16 cellular contexts compared by ENCODE assay signal in the genomic region with DNA sequence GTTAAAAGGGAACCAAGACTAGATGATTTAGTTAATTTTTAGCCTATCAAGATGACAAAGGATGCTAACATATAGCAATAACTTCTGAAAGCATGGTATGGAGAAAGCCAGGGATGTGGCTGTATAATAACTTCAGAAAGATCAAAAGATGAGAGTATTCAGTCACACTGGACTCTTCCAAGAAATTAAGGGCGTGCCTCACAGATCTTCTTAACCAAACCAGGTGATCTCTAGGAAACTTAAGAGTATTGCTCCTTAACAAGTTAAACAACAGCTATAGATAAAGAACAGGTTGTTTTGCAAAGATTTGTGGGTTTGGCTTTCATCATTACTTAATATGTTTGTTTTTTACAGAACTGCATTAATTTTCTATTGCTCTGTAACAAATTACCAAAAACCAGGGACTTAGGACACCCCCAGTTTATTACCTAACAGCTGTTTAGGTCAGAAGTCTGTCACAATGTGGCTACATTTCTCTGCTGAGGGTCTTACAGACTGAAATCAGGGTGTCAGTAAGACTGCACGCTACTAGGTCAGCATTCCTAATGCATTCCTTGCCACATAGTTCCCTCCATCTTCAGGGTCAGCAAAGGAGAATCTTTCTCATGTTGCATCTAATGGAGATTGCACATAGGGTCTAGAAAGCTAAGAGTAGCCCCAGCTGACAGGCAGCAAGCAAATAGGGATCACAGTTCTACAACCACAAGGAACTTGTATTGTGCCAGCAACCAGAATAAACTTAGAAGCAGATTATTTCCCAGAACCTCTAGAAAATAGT.
A peak's percentile ranks its signal among the peaks of the same experiment; 100 is the strongest.
DNase-seq lines count a peak whose midpoint lies in the region; ATAC-seq and TF ChIP-seq lines count a peak whose summit lies in the region.
"Had no signal": no experiment of that assay in that cellular context is flagged by ENCODE, and none has a peak within 500 bp of the region (broad histone marks: within the 10 kb centered on the region; RNA-seq: fewer than 3 reads in every experiment).

No MANE protein-coding gene starts in this region.

- H3K9me3 Mint-ChIP-seq in CD4-positive, CD25-positive, alpha-beta regulatory T cell: peaks cover 0 to 7% (median 3%) of the 10 kb centered on the region in 7 donors
- peaks cover 11% of the 10 kb centered on the region for H3K9me3 Mint-ChIP-seq in activated CD8-positive, alpha-beta T cell treated with anti-CD3 and anti-CD28 coated beads, Interleukin-2, amount 10 ng/mL, durations not matched to agents 7 days and 5 days (ENCODE audit: insufficient read depth)
- H3K9me3 Mint-ChIP-seq: HFFc6 had no signal

- H3K4ac ChIP-seq in neuronal stem cell (ENCODE audit: low read length): no peak overlapping the region

- TF ChIP-seq CTCF in choroid plexus epithelial cell (conservative IDR thresholded peaks at IDR 0.05; ENCODE audit: low read depth, low read length): no peak
- no peak for TF ChIP-seq CTCF in spleen (IDR thresholded peaks at IDR 0.05 in 8 of 11, conservative IDR thresholded peaks at IDR 0.05 in 3 of 11)

- H2BK120ac ChIP-seq in neuronal stem cell (ENCODE audit: low read depth, low read length): no peak overlapping the region

- no peak overlapping the region for H2AFZ ChIP-seq in neuronal stem cell (ENCODE audit: low read length)

- H3K4me1 Mint-ChIP-seq in CD4-positive, CD25-positive, alpha-beta regulatory T cell: peaks cover 15 to 30% (median 26%) of the 10 kb centered on the region in 4 donors
- H3K4me1 Mint-ChIP-seq in T-helper 17 cell: peaks cover 19% of the 10 kb centered on the region
- peaks cover 8% of the 10 kb centered on the region for H3K4me1 Mint-ChIP-seq in activated CD8-positive, alpha-beta T cell treated with anti-CD3 and anti-CD28 coated beads, Interleukin-2, amount 10 ng/mL, durations not matched to agents 7 days and 5 days (ENCODE audit: low read depth)

- intact Hi-C loops in spleen (cut with DNase I; ENCODE audit: low total_unique reads): no loop called here

- H3K4me3 Mint-ChIP-seq in CD4-positive, CD25-positive, alpha-beta regulatory T cell: no peak overlapping the region
- H3K4me3 Mint-ChIP-seq in T-helper 17 cell: no peak overlapping the region
- no peak overlapping the region for H3K4me3 Mint-ChIP-seq in activated CD8-positive, alpha-beta T cell treated with anti-CD3 and anti-CD28 coated beads, Interleukin-2, amount 10 ng/mL, durations not matched to agents 7 days and 5 days
- H3K4me3 Mint-ChIP-seq: HFFc6 had no signal

- H3K36me3 Mint-ChIP-seq in CD4-positive, CD25-positive, alpha-beta regulatory T cell: peaks cover 41% of the 10 kb centered on the region
- peaks cover 6% of the 10 kb centered on the region for H3K36me3 Mint-ChIP-seq in T-helper 17 cell (ENCODE audit: low read depth)
- peaks cover 15% of the 10 kb centered on the region for H3K36me3 Mint-ChIP-seq in activated CD8-positive, alpha-beta T cell treated with anti-CD3 and anti-CD28 coated beads, Interleukin-2, amount 10 ng/mL, durations not matched to agents 7 days and 5 days (ENCODE audit: low read depth)

- H3K27ac Mint-ChIP-seq in CD4-positive, CD25-positive, alpha-beta regulatory T cell: peak overlapping the region in 2 of 3 donors; percentile 33 to 81
- H3K27ac Mint-ChIP-seq in T-helper 17 cell: peak overlapping the region; percentile 8
- H3K27ac Mint-ChIP-seq in activated CD8-positive, alpha-beta T cell treated with anti-CD3 and anti-CD28 coated beads, Interleukin-2, amount 10 ng/mL, durations not matched to agents 7 days and 5 days: no peak overlapping the region
- H3K27ac Mint-ChIP-seq: HFFc6 had no signal

- H3K9me3 ChIP-seq in CD4-positive, CD25-positive, alpha-beta regulatory T cell (ENCODE audit: control insufficient read depth in 2 of 2, low read length in 2 of 2): peaks cover 4 to 7% of the 10 kb centered on the region in 2 experiments
- H3K9me3 ChIP-seq in T-helper 17 cell (ENCODE audit: control insufficient read depth, low read length, poor library complexity, severe bottlenecking) (peaks cover 4% of the 10 kb centered on the region), neuronal stem cell (replicated peaks in 1 of 2; ENCODE audit: control insufficient read depth in 2 of 2, insufficient read depth in 1 of 2, low read depth in 1 of 2, low read length in 2 of 2) (peaks cover 0 to 4% of the 10 kb centered on the region in 2 donors), spleen (peaks cover 0 to 12% (median 7%) of the 10 kb centered on the region in 8 donors)

- peaks cover 12% of the 10 kb centered on the region for H3K36me3 ChIP-seq in CD4-positive, CD25-positive, alpha-beta regulatory T cell (ENCODE audit: control insufficient read depth, insufficient read depth, low read length)
- H3K36me3 ChIP-seq in neuronal stem cell (replicated peaks in 1 of 2; ENCODE audit: control insufficient read depth in 2 of 2, insufficient read depth in 2 of 2, low read length in 2 of 2) (peaks cover 0 to 4% of the 10 kb centered on the region in 2 donors), spleen (peaks cover 0 to 42% (median 5%) of the 10 kb centered on the region in 6 donors)

- no peak overlapping the region for H3K9ac ChIP-seq in neuronal stem cell (ENCODE audit: low read depth, low read length, poor library complexity)
- H3K9ac ChIP-seq: BLaER1 had no signal

- H3K27me3 Mint-ChIP-seq in CD4-positive, CD25-positive, alpha-beta regulatory T cell: no peaks in the 10 kb centered on the region
- no peaks in the 10 kb centered on the region for H3K27me3 Mint-ChIP-seq in T-helper 17 cell
- no peaks in the 10 kb centered on the region for H3K27me3 Mint-ChIP-seq in activated CD8-positive, alpha-beta T cell treated with anti-CD3 and anti-CD28 coated beads, Interleukin-2, amount 10 ng/mL, durations not matched to agents 7 days and 5 days (ENCODE audit: low read depth)

- TF ChIP-seq POLR2A in spleen (IDR thresholded peaks at IDR 0.05): no peak

- H2BK12ac ChIP-seq in neuronal stem cell (ENCODE audit: low read length): no peak overlapping the region

- CTCF ChIA-PET in activated CD8-positive, alpha-beta T cell treated with anti-CD3 and anti-CD28 coated beads, Interleukin-2, amount 10 ng/mL, durations not matched to agents 7 days and 5 days (lab: Charles Lee): no interaction called here

- peak overlapping the region; percentile 21 for H3K14ac ChIP-seq in neuronal stem cell (ENCODE audit: low read length)

- H3K4me2 ChIP-seq in neuronal stem cell (ENCODE audit: insufficient read depth, low read length, poor library complexity, severe bottlenecking): no peak overlapping the region
- H3K4me2 ChIP-seq: A549, BLaER1 had no signal

- no peaks in the 10 kb centered on the region for H3K4me1 ChIP-seq in CD4-positive, CD25-positive, alpha-beta regulatory T cell (ENCODE audit: control insufficient read depth, insufficient read depth, low read length, poor library complexity, severe bottlenecking)
- peaks cover 0 to 6% of the 10 kb centered on the region in 2 donors for H3K4me1 ChIP-seq in neuronal stem cell (ENCODE audit: control insufficient read depth in 2 of 2, insufficient read depth in 1 of 2, low read depth in 1 of 2, low read length in 2 of 2)
- H3K4me1 ChIP-seq in spleen: no peaks in the 10 kb centered on the region
- H3K4me1 ChIP-seq: BLaER1 had no signal

- DNase-seq in CD4-positive, CD25-positive, alpha-beta regulatory T cell: peak in 1 of 3 donors; percentile 88
- DNase-seq in T-helper 17 cell: no peak
- DNase-seq in choroid plexus epithelial cell (ENCODE audit: low read depth): peak; percentile 47
- DNase-seq in neuronal stem cell (ENCODE audit: low spot score): no peak
- DNase-seq in activated CD8-positive, alpha-beta T cell treated with anti-CD3 and anti-CD28 coated beads, Interleukin-2, amount 10 ng/mL, durations not matched to agents 7 days and 5 days: no peak
- no peak for DNase-seq in spleen
- DNase-seq in activated CD4-positive, CD25-positive, alpha-beta regulatory T cell (lab: John Stamatoyannopoulos, UW): no peak
- no peak for DNase-seq in AG08395 (ENCODE audit: low spot score)
- DNase-seq: AML-193, DMS53, HCEC 1CT, HFFc6, KBM-7 had no signal

- no peaks in the 10 kb centered on the region for H3K27me3 ChIP-seq in CD4-positive, CD25-positive, alpha-beta regulatory T cell (ENCODE audit: control insufficient read depth, insufficient read depth, low read length)
- H3K27me3 ChIP-seq in neuronal stem cell (ENCODE audit: control insufficient read depth in 3 of 3, insufficient read depth in 3 of 3, low read depth in 1 of 3, low read length in 3 of 3) (no peaks in the 10 kb centered on the region), spleen (replicated peaks in 1 of 7) (no peaks in the 10 kb centered on the region)
- H3K27me3 ChIP-seq: BLaER1 had no signal

- no peak overlapping the region for H3K23ac ChIP-seq in neuronal stem cell (ENCODE audit: low read depth, low read length, poor library complexity)

- no peak overlapping the region for H3K4me3 ChIP-seq in CD4-positive, CD25-positive, alpha-beta regulatory T cell (ENCODE audit: low read depth, low read length)
- no peak overlapping the region for H3K4me3 ChIP-seq in choroid plexus epithelial cell (ENCODE audit: low read depth, low read length)
- no peak overlapping the region for H3K4me3 ChIP-seq in neuronal stem cell (ENCODE audit: low read length in 2 of 2)
- no peak overlapping the region for H3K4me3 ChIP-seq in spleen
- H3K4me3 ChIP-seq: A549, BLaER1 had no signal

- H3K18ac ChIP-seq in neuronal stem cell (ENCODE audit: low read length): no peak overlapping the region

- POLR2A ChIA-PET in activated CD8-positive, alpha-beta T cell treated with anti-CD3 and anti-CD28 coated beads, Interleukin-2, amount 10 ng/mL, durations not matched to agents 7 days and 5 days (lab: Charles Lee): no interaction called here

- no peak overlapping the region for H4K91ac ChIP-seq in neuronal stem cell (ENCODE audit: low read depth, low read length, poor library complexity)

- no peak overlapping the region for H2BK15ac ChIP-seq in neuronal stem cell (ENCODE audit: low read length)

- ATAC-seq in CD4-positive, CD25-positive, alpha-beta regulatory T cell (ENCODE audit: low read depth in 2 of 2): peak; percentile 28 to 58
- no peak for ATAC-seq in T-helper 17 cell
- no peak for ATAC-seq in activated CD8-positive, alpha-beta T cell treated with anti-CD3 and anti-CD28 coated beads, Interleukin-2, amount 10 ng/mL, durations not matched to agents 7 days and 5 days
- ATAC-seq: A549 had no signal

- H3K79me1 ChIP-seq in neuronal stem cell (ENCODE audit: low read depth, low read length): peaks cover 2% of the 10 kb centered on the region

- H4K8ac ChIP-seq in neuronal stem cell (ENCODE audit: low read depth, low read length): no peak overlapping the region

- H2AK5ac ChIP-seq in neuronal stem cell (ENCODE audit: low read depth, low read length): no peak overlapping the region

- WGBS in neuronal stem cell (ENCODE audit: extremely low coverage in 2 of 2, insufficient read length in 2 of 2, insufficient replicate concordance in 1 of 2), 2 donors: no CpG with 5 or more reads among the region's 2 CpGs
- 79 to 97% (median 86%) methylated on average over 2 of the region's 2 CpGs for WGBS in spleen, 5 donors

- no peak overlapping the region for H2BK5ac ChIP-seq in neuronal stem cell (ENCODE audit: low read length)

- H3K27ac ChIP-seq in CD4-positive, CD25-positive, alpha-beta regulatory T cell (ENCODE audit: insufficient read depth, low read length, poor library complexity, severe bottlenecking): no peak overlapping the region
- no peak overlapping the region for H3K27ac ChIP-seq in neuronal stem cell (replicated peaks; ENCODE audit: low read length)
- no peak overlapping the region for H3K27ac ChIP-seq in spleen
- H3K27ac ChIP-seq: A549, BLaER1, HL-60 had no signal

Comparison
In these comparisons a context has a peak if more than half of its experiments do, and no peak if none do; other contexts are left out.
1. ATAC-seq: peak in CD4-positive, CD25-positive, alpha-beta regulatory T cell (2 of 2); none in T-helper 17 cell (single experiment) and activated CD8-positive, alpha-beta T cell treated with anti-CD3 and anti-CD28 coated beads, Interleukin-2, amount 10 ng/mL, durations not matched to agents 7 days and 5 days (single experiment).